In genomic region chr11:2518983-2519340, GRCh38 we compare ENCODE assay signal across 1 cellular context.
TF ChIP-seq lines count a peak whose summit lies in the region.

No MANE protein-coding gene starts in this region.

TF ChIP-seq in HepG2, 621 proteins besides CTCF, POLR2A, EP300 and RAD21 (continued from another document):
- no peak for TF ChIP-seq ZNF280D (CRISPR knock-in tag; IDR thresholded peaks at IDR 0.05)
- TF ChIP-seq, protein P1, sequence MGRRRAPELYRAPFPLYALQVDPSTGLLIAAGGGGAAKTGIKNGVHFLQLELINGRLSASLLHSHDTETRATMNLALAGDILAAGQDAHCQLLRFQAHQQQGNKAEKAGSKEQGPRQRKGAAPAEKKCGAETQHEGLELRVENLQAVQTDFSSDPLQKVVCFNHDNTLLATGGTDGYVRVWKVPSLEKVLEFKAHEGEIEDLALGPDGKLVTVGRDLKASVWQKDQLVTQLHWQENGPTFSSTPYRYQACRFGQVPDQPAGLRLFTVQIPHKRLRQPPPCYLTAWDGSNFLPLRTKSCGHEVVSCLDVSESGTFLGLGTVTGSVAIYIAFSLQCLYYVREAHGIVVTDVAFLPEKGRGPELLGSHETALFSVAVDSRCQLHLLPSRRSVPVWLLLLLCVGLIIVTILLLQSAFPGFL (CRISPR knock-in tag; IDR thresholded peaks at IDR 0.05): no peak
